Comparison of ENCODE assay signal across 29 cellular contexts in genomic region chr12:97426485-97427116, GRCh38. TPM values are rescaled to one million over a fixed set of nuclear protein-coding genes. Genes with fewer than 3 reads are reported as not detected.
A peak's percentile ranks its signal among the peaks of the same experiment; 100 is the strongest.
DNase-seq lines count a peak whose midpoint lies in the region; ATAC-seq and TF ChIP-seq lines count a peak whose summit lies in the region.
"Had no signal": no experiment of that assay in that cellular context is flagged by ENCODE, and none has a peak within 500 bp of the region (broad histone marks: within the 10 kb centered on the region; RNA-seq: fewer than 3 reads in every experiment).

No MANE protein-coding gene starts in this region.

- H3K9ac ChIP-seq in NT2/D1 (ENCODE audit: insufficient read length, low read depth), result no peak overlapping the region
- H3K9ac ChIP-seq: BLaER1 treated with 17β-estradiol and CSF1 and Interleukin-3, amounts not matched to agents 10 nM and 100 nM had no signal

- H3K27me3 Mint-ChIP-seq in activated T-helper 17 cell treated with anti-CD3 and anti-CD28 coated beads, Interleukin-2, amount 50 U/mL, for 72 hours, result peaks cover 25% of the 10 kb centered on the region
- H3K27me3 Mint-ChIP-seq in activated T-cell treated with anti-CD3 and anti-CD28 coated beads, Interleukin-2, amount 50 U/mL, for 4 hours (ENCODE audit: low read depth), result peaks cover 3% of the 10 kb centered on the region

- H3K4me3 Mint-ChIP-seq in activated T-helper 17 cell treated with anti-CD3 and anti-CD28 coated beads, Interleukin-2, amount 50 U/mL, for 72 hours, result no peak overlapping the region
- H3K4me3 Mint-ChIP-seq in activated T-cell treated with anti-CD3 and anti-CD28 coated beads, Interleukin-2, amount 50 U/mL, for 4 hours, result no peak overlapping the region
- H3K4me3 Mint-ChIP-seq: activated naive CD8-positive, alpha-beta T cell treated with anti-CD3 and anti-CD28 coated beads, Interleukin-2, amount 50 U/mL, for 24 hours; activated T-cell treated with anti-CD3 and anti-CD28 coated beads, Interleukin-2, amount 50 U/mL, for 24 hours; nephron had no signal

- H3K27me3 ChIP-seq in HAP-1 (ENCODE audit: low read depth), result no peaks in the 10 kb centered on the region
- H3K27me3 ChIP-seq in NT2/D1 (ENCODE audit: insufficient read depth, insufficient read length), result no peaks in the 10 kb centered on the region
- H3K27me3 ChIP-seq: BLaER1 treated with 17β-estradiol and CSF1 and Interleukin-3, amounts not matched to agents 10 nM and 100 nM; pancreas; transverse colon had no signal

- H3K36me3 Mint-ChIP-seq in activated T-helper 17 cell treated with anti-CD3 and anti-CD28 coated beads, Interleukin-2, amount 50 U/mL, for 72 hours (ENCODE audit: low read depth), result no peaks in the 10 kb centered on the region
- H3K36me3 Mint-ChIP-seq in activated T-cell treated with anti-CD3 and anti-CD28 coated beads, Interleukin-2, amount 50 U/mL, for 4 hours (ENCODE audit: insufficient read depth), result no peaks in the 10 kb centered on the region

- no peaks in the 10 kb centered on the region for H3K9me3 Mint-ChIP-seq in activated T-helper 17 cell treated with anti-CD3 and anti-CD28 coated beads, Interleukin-2, amount 50 U/mL, for 72 hours
- no peaks in the 10 kb centered on the region for H3K9me3 Mint-ChIP-seq in activated T-cell treated with anti-CD3 and anti-CD28 coated beads, Interleukin-2, amount 50 U/mL, for 4 hours
- H3K9me3 Mint-ChIP-seq: activated T-cell treated with anti-CD3 and anti-CD28 coated beads, Interleukin-2, amount 50 U/mL, for 24 hours; nephron had no signal

- no peaks in the 10 kb centered on the region for H3K36me3 ChIP-seq in HAP-1 (replicated peaks)
- no peaks in the 10 kb centered on the region for H3K36me3 ChIP-seq in NT2/D1 (ENCODE audit: insufficient read depth, insufficient read length, low read length)
- H3K36me3 ChIP-seq: BLaER1 treated with 17β-estradiol and CSF1 and Interleukin-3, amounts not matched to agents 10 nM and 100 nM; pancreas; spleen; transverse colon had no signal

- H3K27ac Mint-ChIP-seq in activated T-helper 17 cell treated with anti-CD3 and anti-CD28 coated beads, Interleukin-2, amount 50 U/mL, for 72 hours, result no peak overlapping the region
- H3K27ac Mint-ChIP-seq: activated naive CD8-positive, alpha-beta T cell treated with anti-CD3 and anti-CD28 coated beads, Interleukin-2, amount 50 U/mL, for 24 hours; activated T-cell treated with anti-CD3 and anti-CD28 coated beads, Interleukin-2, amount 50 U/mL, for 24 hours; nephron had no signal

- H3K4me3 ChIP-seq in HAP-1, result no peak overlapping the region
- no peak overlapping the region for H3K4me3 ChIP-seq in NT2/D1 (ENCODE audit: insufficient read length, low read depth)
- H3K4me3 ChIP-seq: BLaER1 treated with 17β-estradiol and CSF1 and Interleukin-3, amounts not matched to agents 10 nM and 100 nM; mucosa of descending colon; pancreas; spleen; transverse colon had no signal

- in situ Hi-C loops in HAP-1 (cut with MboI; ENCODE audit: low sequenced_read_pairs), result no loop called here

- peaks cover 33% of the 10 kb centered on the region for H3K4me1 ChIP-seq in HAP-1
- no peaks in the 10 kb centered on the region for H3K4me1 ChIP-seq in NT2/D1 (ENCODE audit: insufficient read depth, insufficient read length)
- H3K4me1 ChIP-seq: BLaER1 treated with 17β-estradiol and CSF1 and Interleukin-3, amounts not matched to agents 10 nM and 100 nM; Caco-2; spleen; transverse colon had no signal

- H3K9me3 ChIP-seq in HAP-1 (no peaks in the 10 kb centered on the region), NT2/D1 (ENCODE audit: insufficient read depth, low read length) (no peaks in the 10 kb centered on the region)
- H3K9me3 ChIP-seq: BLaER1 treated with 17β-estradiol and CSF1 and Interleukin-3, amounts not matched to agents 10 nM and 100 nM; Caco-2; mucosa of descending colon; pancreas; spleen; transverse colon had no signal

- TF ChIP-seq CTCF in omental fat pad (IDR thresholded peaks at IDR 0.05), result no peak

- DNase-seq in HAP-1 (ENCODE audit: low spot score in 2 of 2) (peak; percentile 76 to 93), NT2/D1 (ENCODE audit: low read depth, low spot score) (peak; percentile 15), iPS DF 19.7 (ENCODE audit: low read depth, low spot score) (peak; percentile 17), omental fat pad (ENCODE audit: low spot score) (no peak), iPS-NIHi11 (ENCODE audit: low spot score) (no peak)
- no peak for DNase-seq in activated T-cell treated with anti-CD3 and anti-CD28 coated beads, Interleukin-2, amount 50 U/mL, for 4 hours
- DNase-seq: activated CD4-positive, alpha-beta T cell treated with anti-CD3 and anti-CD28 coated beads for 48 hours; activated naive CD8-positive, alpha-beta T cell treated with anti-CD3 and anti-CD28 coated beads, Interleukin-2, amount 50 U/mL, for 24 hours; activated T-cell treated with anti-CD3 and anti-CD28 coated beads, Interleukin-2, amount 50 U/mL, for 24 hours; Caco-2; DMS79; GF-D8; glutamatergic neuron; Kasumi-1; mucosa of descending colon; NCI-H187; NCI-H524 treated with DMSO at 0.1 percent for 48 hours; pancreas; retina; SIG-M5; spleen; SW 1271; T-helper 9 cell; transverse colon had no signal

- peak; percentile 41 for ATAC-seq in omental fat pad (ENCODE audit: low FRiP score)
- ATAC-seq in activated T-helper 17 cell treated with anti-CD3 and anti-CD28 coated beads, Interleukin-2, amount 50 U/mL, for 72 hours (replicated peaks), result no peak
- ATAC-seq in activated T-cell treated with anti-CD3 and anti-CD28 coated beads, Interleukin-2, amount 50 U/mL, for 4 hours, result no peak
- ATAC-seq: activated naive CD8-positive, alpha-beta T cell treated with anti-CD3 and anti-CD28 coated beads, Interleukin-2, amount 50 U/mL, for 24 hours; mucosa of descending colon; Panc1 had no signal

- no peaks in the 10 kb centered on the region for H3K4me1 Mint-ChIP-seq in activated T-helper 17 cell treated with anti-CD3 and anti-CD28 coated beads, Interleukin-2, amount 50 U/mL, for 72 hours
- H3K4me1 Mint-ChIP-seq in activated T-cell treated with anti-CD3 and anti-CD28 coated beads, Interleukin-2, amount 50 U/mL, for 4 hours (ENCODE audit: low read depth), result no peaks in the 10 kb centered on the region
- H3K4me1 Mint-ChIP-seq: activated naive CD8-positive, alpha-beta T cell treated with anti-CD3 and anti-CD28 coated beads, Interleukin-2, amount 50 U/mL, for 24 hours had no signal

RNA-seq across cellular contexts. Expression of gene RMST, which starts 36.0 kb away (rescaled TPM):
- total RNA-seq in omental fat pad, result under 1 TPM in 1 of 4 donors, not detected in 3; 0.46 TPM
- not detected for total RNA-seq in activated T-helper 17 cell treated with anti-CD3 and anti-CD28 coated beads, Interleukin-2, amount 50 U/mL, for 72 hours
- not detected for total RNA-seq in activated T-cell treated with anti-CD3 and anti-CD28 coated beads, Interleukin-2, amount 50 U/mL, for 4 hours
- total RNA-seq: activated CD8-positive, alpha-beta memory T cell treated with anti-CD3 and anti-CD28 coated beads for 36 hours had no signal

Comparison
In these comparisons a context has a peak if more than half of its experiments do, and no peak if none do; other contexts are left out.
1. DNase-seq: peak in HAP-1 (2 of 2), NT2/D1 (single experiment) and iPS DF 19.7 (single experiment); none in omental fat pad (single experiment), iPS-NIHi11 (single experiment) and activated T-cell treated with anti-CD3 and anti-CD28 coated beads, Interleukin-2, amount 50 U/mL, for 4 hours (single experiment).